Comparison of ENCODE assay signal across 2 cellular contexts in the genomic region with DNA sequence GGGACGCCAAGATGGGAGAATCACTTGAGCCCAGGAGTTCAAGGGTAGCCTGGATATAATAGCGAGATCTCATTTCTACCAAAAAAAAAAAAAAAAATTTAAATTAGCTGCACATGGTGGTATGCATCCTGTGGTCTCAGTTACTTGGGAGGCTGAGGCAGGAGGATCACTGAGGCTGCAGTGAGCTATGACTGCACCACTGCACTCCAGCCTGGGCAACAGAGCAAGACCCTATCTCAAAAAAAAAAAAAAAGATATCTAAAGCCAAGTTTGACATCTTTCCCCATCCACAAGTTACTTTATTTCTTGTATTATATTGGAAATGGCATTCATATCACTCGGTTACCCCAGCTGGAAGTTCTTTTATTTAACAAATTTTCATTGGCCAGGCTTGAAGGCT.
TF ChIP-seq lines count a peak whose summit lies in the region.

No MANE protein-coding gene starts in this region.

TF ChIP-seq in HEK293, 187 proteins besides CTCF, POLR2A, EP300 and RAD21:
- TF ChIP-seq ZNF292 (tag by site-specific recombination; IDR thresholded peaks at IDR 0.05; ENCODE audit: borderline replicate concordance, low read depth) = no peak
- TF ChIP-seq ZNF362 (tag by site-specific recombination; IDR thresholded peaks at IDR 0.05) = 0 out of 2 replicates have a peak, but pooled peaks have one; percentile 41
- peak; percentile 85 for TF ChIP-seq ZNF121 (tag by site-specific recombination; IDR thresholded peaks at IDR 0.05)
- TF ChIP-seq ZNF596 (tag by site-specific recombination; IDR thresholded peaks at IDR 0.05) = no peak
TF ChIP-seq in HEK293: peak in this region for 2.

TF ChIP-seq in K562, 482 proteins besides CTCF, POLR2A, EP300 and RAD21:
- no peak for TF ChIP-seq ZBTB7A (IDR thresholded peaks at IDR 0.05; ENCODE audit: borderline replicate concordance, control insufficient read depth, low read depth, low read length)
- TF ChIP-seq RBM25 (IDR thresholded peaks at IDR 0.05; ENCODE audit: low read depth, low read length, severe bottlenecking) = peak; percentile 64
- peak; percentile 90 for TF ChIP-seq ZNF121 (CRISPR knock-in tag; conservative IDR thresholded peaks at IDR 0.05)
